In the genomic region with DNA sequence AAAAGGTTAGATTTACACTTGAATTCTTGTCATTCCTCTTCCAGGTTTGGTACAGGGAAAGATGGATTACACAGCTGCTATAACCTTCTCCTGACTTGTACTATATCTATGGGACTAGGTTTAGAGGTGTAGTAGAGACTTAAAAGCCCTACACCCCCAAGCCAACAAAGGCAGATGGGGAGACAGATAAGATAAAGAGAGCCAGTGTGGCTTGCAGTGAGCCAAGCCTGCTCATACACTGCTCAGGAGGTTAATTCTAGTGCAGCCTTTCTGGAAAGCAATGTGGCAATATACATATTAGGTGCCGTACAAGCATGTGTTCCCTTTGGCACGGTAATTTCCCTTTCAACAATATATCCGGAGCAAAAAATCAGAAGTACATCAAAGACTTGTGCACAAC, we compare ENCODE assay signal across 18 cellular contexts. TPM values are rescaled to one million over a fixed set of nuclear protein-coding genes. Genes with fewer than 3 reads are reported as not detected.
DNase-seq lines count a peak whose midpoint lies in the region; ATAC-seq, FAIRE-seq and TF ChIP-seq lines count a peak whose summit lies in the region.
"Had no signal": no experiment of that assay in that cellular context is flagged by ENCODE, and none has a peak within 500 bp of the region (broad histone marks: within the 10 kb centered on the region; RNA-seq: fewer than 3 reads in every experiment).

No MANE protein-coding gene starts in this region.

- no peak for TF ChIP-seq RAD21 in GM12878 (IDR thresholded peaks at IDR 0.05; ENCODE audit: insufficient read depth, low read depth, low read length)

- H4K8ac ChIP-seq in mesenchymal stem cell (ENCODE audit: low read length): no peak overlapping the region

- peak overlapping the region in 7 of 8 donors; percentile 4 to 58 (median 16) for H3K27ac Mint-ChIP-seq in CD8-positive, alpha-beta memory T cell
- peak overlapping the region; percentile 64 for H3K27ac Mint-ChIP-seq in nephron progenitor cell
- H3K27ac Mint-ChIP-seq: activated CD4-positive, alpha-beta T cell treated with anti-CD3 and anti-CD28 coated beads, Interleukin-2, amount 10 ng/mL, durations not matched to agents 24 days and 14 days had no signal

- 0 out of 3 replicates have a peak, but pooled peaks have one; percentile 8 for ATAC-seq in GM12878
- no peak for ATAC-seq in GM18858 (IDR thresholded peaks at IDR 0.05; ENCODE audit: unreplicated experiment)
- ATAC-seq in HG03520 (IDR thresholded peaks at IDR 0.05; ENCODE audit: unreplicated experiment): no peak

- no TSS peak for BruUV-seq in GM12878 (replicated peaks; lab: Mats Ljungman, UMichigan)

- FAIRE-seq in GM12878 (lab: Jason Lieb, UNC): no peak
- FAIRE-seq: small intestine, TTC549 had no signal

- peaks cover 50% of the 10 kb centered on the region for H3K79me2 ChIP-seq in GM12878 (ENCODE audit: control insufficient read depth, insufficient read depth, low read length)

- intact Hi-C loops in GM12878 (cut with micrococcal nuclease; ENCODE audit: unreplicated experiment): no loop called here

- SMC1A ChIA-PET in GM12878 (lab: Charles Lee; ENCODE audit: uncharacterized antibody, unreplicated experiment): interaction anchor here (2.2 kb wide), 1 partner anchor 14 kb away, joined by 4 read pairs; no protein-coding TSS in a partner anchor

- peaks cover 19% of the 10 kb centered on the region for H3K79me1 ChIP-seq in mesenchymal stem cell (replicated peaks; ENCODE audit: low read length, poor library complexity, severe bottlenecking)

- RAD21 ChIA-PET in GM12878 (lab: Charles Lee; ENCODE audit: unreplicated experiment): no interaction called here

- no peak overlapping the region for H2AK5ac ChIP-seq in mesenchymal stem cell (ENCODE audit: low read length, severe bottlenecking)

- no peak for DNase-seq in CD8-positive, alpha-beta memory T cell
- peak; percentile 22 for DNase-seq in Jurkat, Clone E6-1 (ENCODE audit: low read depth, low spot score)
- DNase-seq in GM12878 (ENCODE audit: low read depth, low spot score) (no peak), nephron progenitor cell (no peak), mesenchymal stem cell (no peak)
- DNase-seq: activated CD4-positive, alpha-beta T cell treated with anti-CD3 and anti-CD28 coated beads, Interleukin-2, amount 10 ng/mL, durations not matched to agents 24 days and 14 days; activated naive CD4-positive, alpha-beta T cell treated with anti-CD3 and anti-CD28 coated beads, Interleukin-2, amount 50 U/mL, for 16 hours; Calu3; heart right ventricle; left ventricle myocardium inferior; NCI-H69; small intestine; upper lobe of left lung had no signal

- peaks cover 5 to 40% (median 11%) of the 10 kb centered on the region in 3 donors for H3K36me3 Mint-ChIP-seq in CD8-positive, alpha-beta memory T cell
- peaks cover 26% of the 10 kb centered on the region for H3K36me3 Mint-ChIP-seq in nephron progenitor cell (ENCODE audit: low read depth)

- no peaks in the 10 kb centered on the region for H3K27me3 ChIP-seq in CD8-positive, alpha-beta memory T cell (ENCODE audit: insufficient read depth, low read length, poor library complexity, severe bottlenecking)
- H3K27me3 ChIP-seq in GM12878 (replicated peaks in 1 of 2; ENCODE audit: control insufficient read depth in 2 of 2, insufficient read depth in 2 of 2, low read length in 1 of 2): no peaks in the 10 kb centered on the region
- H3K27me3 ChIP-seq in mesenchymal stem cell (ENCODE audit: control insufficient read depth in 1 of 2, insufficient read depth in 1 of 2, low read length in 2 of 2): no peaks in the 10 kb centered on the region
- H3K27me3 ChIP-seq: heart right ventricle, upper lobe of left lung had no signal

- H2BK12ac ChIP-seq in mesenchymal stem cell (ENCODE audit: low read length in 2 of 2): no peak overlapping the region

- no peak overlapping the region for H3K4ac ChIP-seq in mesenchymal stem cell (ENCODE audit: low read depth in 1 of 2, low read length in 2 of 2)

- no peaks in the 10 kb centered on the region for H4K20me1 ChIP-seq in GM12878 (ENCODE audit: control insufficient read depth, insufficient read depth)

- no peak overlapping the region for H3K27ac ChIP-seq in CD8-positive, alpha-beta memory T cell (ENCODE audit: low read depth, low read length)
- no peak overlapping the region for H3K27ac ChIP-seq in GM12878 (ENCODE audit: control insufficient read depth, insufficient read depth)
- H3K27ac ChIP-seq in mesenchymal stem cell (ENCODE audit: low read length, poor library complexity, severe bottlenecking): no peak overlapping the region
- H3K27ac ChIP-seq: heart right ventricle, left ventricle myocardium inferior, upper lobe of left lung had no signal

- no peak overlapping the region for H3K4me3 ChIP-seq in CD8-positive, alpha-beta memory T cell (ENCODE audit: low read length)
- no peak overlapping the region for H3K4me3 ChIP-seq in Jurkat, Clone E6-1 (ENCODE audit: low read length)
- H3K4me3 ChIP-seq in GM12878 (no peak overlapping the region), mesenchymal stem cell (ENCODE audit: insufficient read depth in 1 of 2, low read depth in 1 of 2, low read length in 2 of 2) (no peak overlapping the region)
- H3K4me3 ChIP-seq: coronary artery, heart right ventricle, left ventricle myocardium inferior, upper lobe of left lung had no signal

- POLR2A ChIA-PET in CD8-positive, alpha-beta memory T cell (lab: Charles Lee): interaction anchor here (0.6 kb wide), 1 partner anchor 287 kb away, joined by 14 read pairs; no protein-coding TSS in a partner anchor
- POLR2A ChIA-PET in GM12878 (lab: Charles Lee): no interaction called here

- H2AFZ ChIP-seq in GM12878 (ENCODE audit: control insufficient read depth, low read depth, low read length): no peak overlapping the region
- H2AFZ ChIP-seq in mesenchymal stem cell (ENCODE audit: low read depth, low read length): no peak overlapping the region

- TF ChIP-seq EP300 in GM12878 (IDR thresholded peaks at IDR 0.05; ENCODE audit: borderline replicate concordance in 1 of 2, control insufficient read depth in 1 of 2, low read depth in 2 of 2, low read length in 2 of 2): no peak

- no peak overlapping the region for H3K14ac ChIP-seq in mesenchymal stem cell (ENCODE audit: low read length in 2 of 2)

- no peak for TF ChIP-seq POLR2A in GM12878 (IDR thresholded peaks at IDR 0.05; ENCODE audit: low read depth, low read length)

- peak overlapping the region in 4 of 7 donors; percentile 14 to 67 (median 30) for H3K4me3 Mint-ChIP-seq in CD8-positive, alpha-beta memory T cell
- H3K4me3 Mint-ChIP-seq in nephron progenitor cell: no peak overlapping the region
- H3K4me3 Mint-ChIP-seq: activated CD4-positive, alpha-beta T cell treated with anti-CD3 and anti-CD28 coated beads, Interleukin-2, amount 10 ng/mL, durations not matched to agents 24 days and 14 days; brain had no signal

- peaks cover 29% of the 10 kb centered on the region for H3K4me1 ChIP-seq in CD8-positive, alpha-beta memory T cell (ENCODE audit: insufficient read depth, low read length)
- H3K4me1 ChIP-seq in GM12878 (ENCODE audit: control insufficient read depth, insufficient read depth, low read length) (peaks cover 27% of the 10 kb centered on the region), mesenchymal stem cell (ENCODE audit: control insufficient read depth, insufficient read depth, low read depth, low read length) (peaks cover 4% of the 10 kb centered on the region)

- no peak overlapping the region for H3K23ac ChIP-seq in mesenchymal stem cell (ENCODE audit: low read length in 2 of 2)

- H2BK5ac ChIP-seq in mesenchymal stem cell (ENCODE audit: low read depth, low read length, poor library complexity, severe bottlenecking): no peak overlapping the region

- H3K36me3 ChIP-seq in CD8-positive, alpha-beta memory T cell (ENCODE audit: insufficient read depth, low read length): no peaks in the 10 kb centered on the region
- peaks cover 0 to 5% of the 10 kb centered on the region in 2 experiments; a peak in 2 of 4 replicates for H3K36me3 ChIP-seq in GM12878 (ENCODE audit: control insufficient read depth in 2 of 2, insufficient read depth in 2 of 2, low read length in 1 of 2)
- peaks cover 0 to 5% of the 10 kb centered on the region in 2 experiments for H3K36me3 ChIP-seq in mesenchymal stem cell (ENCODE audit: control insufficient read depth in 1 of 2, insufficient read depth in 2 of 2, low read depth in 1 of 2, low read length in 2 of 2)
- H3K36me3 ChIP-seq: left ventricle myocardium inferior, upper lobe of left lung had no signal

- H2BK120ac ChIP-seq in mesenchymal stem cell (ENCODE audit: low read depth, low read length): no peak overlapping the region

- H3K4me2 ChIP-seq in GM12878 (ENCODE audit: control insufficient read depth, insufficient read depth) (no peak overlapping the region), mesenchymal stem cell (ENCODE audit: low read length, poor library complexity, severe bottlenecking) (no peak overlapping the region)

- in situ Hi-C loops in GM12878 (cut with MboI): no loop called here

- CTCF ChIA-PET in CD8-positive, alpha-beta memory T cell (lab: Charles Lee): no interaction called here
- CTCF ChIA-PET in GM12878 (lab: Yijun Ruan, JAX): no interaction called here

- no peaks in the 10 kb centered on the region for H3K9me3 ChIP-seq in CD8-positive, alpha-beta memory T cell (ENCODE audit: low read length)
- no peaks in the 10 kb centered on the region for H3K9me3 ChIP-seq in GM12878 (replicated peaks; ENCODE audit: control insufficient read depth, insufficient read depth, low read length)
- H3K9me3 ChIP-seq in mesenchymal stem cell (ENCODE audit: control insufficient read depth, low read length): no peaks in the 10 kb centered on the region
- H3K9me3 ChIP-seq: heart right ventricle, left ventricle myocardium inferior, upper lobe of left lung had no signal

- H3K18ac ChIP-seq in mesenchymal stem cell (ENCODE audit: low read depth in 1 of 2, low read length in 2 of 2): no peak overlapping the region

- peaks cover 0 to 3% of the 10 kb centered on the region in 2 donors for H3K27me3 Mint-ChIP-seq in CD8-positive, alpha-beta memory T cell
- peaks cover 8% of the 10 kb centered on the region for H3K27me3 Mint-ChIP-seq in nephron progenitor cell (ENCODE audit: low read depth, poor library complexity)
- H3K27me3 Mint-ChIP-seq: activated CD4-positive, alpha-beta T cell treated with anti-CD3 and anti-CD28 coated beads, Interleukin-2, amount 10 ng/mL, durations not matched to agents 24 days and 14 days had no signal

- no peak overlapping the region for H2BK15ac ChIP-seq in mesenchymal stem cell (ENCODE audit: low read depth, poor library complexity, severe bottlenecking)

- H3K4me1 Mint-ChIP-seq in CD8-positive, alpha-beta memory T cell: peaks cover 75 to 88% (median 88%) of the 10 kb centered on the region in 3 donors
- peaks cover 25% of the 10 kb centered on the region for H3K4me1 Mint-ChIP-seq in nephron progenitor cell

- H4K91ac ChIP-seq in mesenchymal stem cell (ENCODE audit: low read length): no peak overlapping the region

- no peak for TF ChIP-seq CTCF in GM12878 (IDR thresholded peaks at IDR 0.05 in 2 of 3, conservative IDR thresholded peaks at IDR 0.05 in 1 of 3; ENCODE audit: control insufficient read depth in 2 of 3, extremely low read depth in 1 of 3, insufficient read depth in 1 of 3, low read depth in 3 of 3, low read length in 3 of 3)
- no peak for TF ChIP-seq CTCF in nephron progenitor cell (IDR thresholded peaks at IDR 0.05)

- no peak overlapping the region for H3K9ac ChIP-seq in GM12878 (ENCODE audit: control insufficient read depth, insufficient read depth, low read length)
- no peak overlapping the region for H3K9ac ChIP-seq in mesenchymal stem cell (ENCODE audit: low read length)

- WGBS in GM12878 (ENCODE audit: insufficient coverage, insufficient replicate concordance, low lambda C conversion rate, missing lambda C conversion rate): 46% methylated on average over 3 of the region's 3 CpGs
- WGBS in mesenchymal stem cell: 100% methylated on average over 2 of the region's 3 CpGs

- peaks cover 0 to 6% (median 0%) of the 10 kb centered on the region in 5 donors for H3K9me3 Mint-ChIP-seq in CD8-positive, alpha-beta memory T cell
- H3K9me3 Mint-ChIP-seq in nephron progenitor cell: peaks cover 7% of the 10 kb centered on the region

RNA-seq across cellular contexts. Expression of a gene that starts 10.8 kb away (rescaled TPM):
- 10 to 100 TPM; 42.8 to 48.7 TPM for total RNA-seq in CD8-positive, alpha-beta memory T cell
- 33.9 TPM for polyA plus RNA-seq in CD8-positive, alpha-beta memory T cell
- polyA plus RNA-seq in Jurkat, Clone E6-1 (2012; ENCODE audit: insufficient read depth, insufficient read length): 14.3 TPM
- total RNA-seq in GM12878 (2013; cell fraction: nucleolus; rRNA removed): 171 and 172 TPM in 2 replicates
- total RNA-seq in GM12878 (2014; rRNA removed): 13.2 and 15.6 TPM in 2 replicates
- total RNA-seq in GM12878 (2014; rRNA removed; fragmentation: Illumina TruSeq; extraction: Trizol): 10.7 and 12.1 TPM in 2 replicates
- total RNA-seq in GM12878 (2021): 24.5 and 31.9 TPM in 2 replicates
- 10.1 TPM for polyA plus RNA-seq in GM12878 (2011; ENCODE audit: low read depth)
- polyA plus RNA-seq in GM12878 (2011; rRNA removed): 10.4 and 11.4 TPM in 2 replicates
- polyA plus RNA-seq in GM12878 (2011; cell fraction: cytosol; rRNA removed): 12.4 and 14.7 TPM in 2 replicates
- polyA plus RNA-seq in GM12878 (2011; cell fraction: nucleus; rRNA removed): 43.4 and 58.1 TPM in 2 replicates
- 12.7 and 13.7 TPM in 2 replicates for polyA plus RNA-seq in GM12878 (2012)
- 14.5 and 16.9 TPM in 2 replicates for polyA plus RNA-seq in GM12878 (2014; fragmentation: Illumina TruSeq; extraction: Trizol)
- 1 to 10 TPM; 2.5 to 2.6 TPM for polyA plus RNA-seq in GM12878 (2014; fragmentation: Nextera tagmentation; extraction: Ambion mirVana)
- polyA plus RNA-seq in GM12878 (2014; rRNA removed): 14.8 and 15.4 TPM in 2 replicates
- 10 to 100 TPM in 1 of 2 experiments, 1 to 10 TPM in 1; 2.5 to 10.8 TPM for polyA plus RNA-seq in GM12878 (2016; fragmentation: Nextera tagmentation; extraction: Ambion mirVana)
- polyA minus RNA-seq in GM12878 (2011; rRNA and poly(A)+ RNA removed): 34.7 and 37.3 TPM in 2 replicates
- polyA minus RNA-seq in GM12878 (2011; cell fraction: cytosol; rRNA and poly(A)+ RNA removed): 14.4 and 16.5 TPM in 2 replicates
- polyA minus RNA-seq in GM12878 (2011; cell fraction: nucleus; rRNA and poly(A)+ RNA removed): 44.2 and 64.9 TPM in 2 replicates
- polyA plus RNA-seq in mesenchymal stem cell (2013, experiment 1 of 2): 8.4 TPM
- 8.2 TPM for polyA plus RNA-seq in mesenchymal stem cell (2013, experiment 2 of 2)

RNA-seq across cellular contexts. Expression of a gene that starts 56.6 kb away (rescaled TPM):
- 10 to 100 TPM; 79.5 to 84.5 TPM for total RNA-seq in CD8-positive, alpha-beta memory T cell
- polyA plus RNA-seq in CD8-positive, alpha-beta memory T cell: 15.9 TPM
- 16.4 TPM for polyA plus RNA-seq in Jurkat, Clone E6-1 (2012; ENCODE audit: insufficient read depth, insufficient read length)
- total RNA-seq in GM12878 (2013; cell fraction: nucleolus; rRNA removed): 53.3 and 53.4 TPM in 2 replicates
- total RNA-seq in GM12878 (2014; rRNA removed) (47.5 and 62.2 TPM in 2 replicates), GM12878 (2014; rRNA removed; fragmentation: Illumina TruSeq; extraction: Trizol) (47.8 and 48.3 TPM in 2 replicates), GM12878 (2021) (49.3 and 49.6 TPM in 2 replicates)
- polyA plus RNA-seq in GM12878 (2011; ENCODE audit: low read depth): 12.1 TPM
- polyA plus RNA-seq in GM12878 (2011; rRNA removed) (32.1 and 36.1 TPM in 2 replicates), GM12878 (2014; fragmentation: Illumina TruSeq; extraction: Trizol) (25.5 and 32.2 TPM in 2 replicates), GM12878 (2014; fragmentation: Nextera tagmentation; extraction: Ambion mirVana) (10 to 100 TPM; 17.6 to 64.8 TPM), GM12878 (2014; rRNA removed) (19.2 and 22.0 TPM in 2 replicates), GM12878 (2016; fragmentation: Nextera tagmentation; extraction: Ambion mirVana) (10 to 100 TPM; 51.1 to 53.2 TPM)
- polyA plus RNA-seq in GM12878 (2011; cell fraction: cytosol; rRNA removed): 21.8 and 26.0 TPM in 2 replicates
- 13.0 and 16.1 TPM in 2 replicates for polyA plus RNA-seq in GM12878 (2011; cell fraction: nucleus; rRNA removed)
- 16.4 and 16.8 TPM in 2 replicates for polyA plus RNA-seq in GM12878 (2012)
- 76.4 and 83.2 TPM in 2 replicates for polyA minus RNA-seq in GM12878 (2011; rRNA and poly(A)+ RNA removed)
- 21.2 and 28.9 TPM in 2 replicates for polyA minus RNA-seq in GM12878 (2011; cell fraction: cytosol; rRNA and poly(A)+ RNA removed)
- polyA minus RNA-seq in GM12878 (2011; cell fraction: nucleus; rRNA and poly(A)+ RNA removed): 11.7 and 18.3 TPM in 2 replicates
- 44.5 TPM for polyA plus RNA-seq in mesenchymal stem cell (2013, experiment 1 of 2)
- polyA plus RNA-seq in mesenchymal stem cell (2013, experiment 2 of 2): 45.9 TPM
